In the genomic region with DNA sequence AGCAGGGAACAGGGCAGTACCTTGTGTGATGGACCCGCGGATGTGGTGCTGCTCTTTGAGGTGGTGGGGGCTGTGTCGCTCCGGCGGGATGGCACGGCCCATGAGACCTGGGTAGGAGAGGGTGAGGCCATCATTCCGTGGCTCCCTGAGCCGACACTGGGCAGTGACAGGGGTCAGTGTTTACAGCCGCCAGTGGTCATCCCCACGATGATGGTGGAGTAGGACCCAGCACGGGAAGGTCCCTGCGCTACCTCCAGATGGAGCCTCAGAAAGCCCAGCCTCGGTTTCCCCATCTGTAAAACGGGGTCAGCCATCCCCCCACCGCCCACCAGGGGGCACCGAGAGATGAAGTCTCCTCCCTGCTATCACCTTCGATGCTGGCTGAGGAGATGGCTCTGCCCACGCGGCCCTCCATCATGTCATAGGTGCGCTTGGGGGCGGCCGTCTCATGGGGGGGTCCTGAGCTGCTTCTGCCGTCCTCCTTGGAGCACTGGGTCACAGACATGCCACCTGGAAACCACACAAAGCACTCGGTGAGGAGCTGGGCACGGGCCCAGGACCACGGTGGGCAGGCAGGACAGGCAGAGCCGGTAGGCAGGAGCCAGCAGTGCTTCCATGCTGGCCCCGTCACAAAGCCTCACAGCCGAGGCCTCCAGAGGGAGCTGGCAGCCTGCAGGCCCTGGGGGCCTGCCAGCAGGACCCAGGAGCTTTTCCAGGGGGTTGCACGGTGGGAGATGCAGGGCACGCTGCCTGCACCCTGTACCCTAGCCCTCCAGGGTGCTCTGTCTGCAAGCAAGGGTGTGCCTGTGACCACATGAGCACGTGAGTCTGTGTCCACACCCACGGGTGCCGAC, we compare ENCODE assay signal across 8 cellular contexts.
A peak's percentile ranks its signal among the peaks of the same experiment; 100 is the strongest.
DNase-seq lines count a peak whose midpoint lies in the region; ATAC-seq and TF ChIP-seq lines count a peak whose summit lies in the region.

No MANE protein-coding gene starts in this region.

- H3K36me3 Mint-ChIP-seq in stimulated activated naive B cell treated with anti-CD40 and anti-IgM and Interleukin-4, amounts not matched to agents 10 μg/mL and 1 μg/mL and 100 μg/mL, for 72 hours, result peaks cover 51 to 64% of the 10 kb centered on the region in 2 donors

- no peak overlapping the region for H3K4me3 ChIP-seq in foreskin fibroblast (ENCODE audit: low read depth in 1 of 2, low read length in 2 of 2)

- no peak for ATAC-seq in stimulated activated naive B cell treated with anti-CD40 and anti-IgM and Interleukin-4, amounts not matched to agents 10 μg/mL and 1 μg/mL and 100 μg/mL, for 72 hours (replicated peaks)
- ATAC-seq in HG02588 (IDR thresholded peaks at IDR 0.05; ENCODE audit: unreplicated experiment) (no peak), HG03135 (IDR thresholded peaks at IDR 0.05; ENCODE audit: unreplicated experiment) (no peak)

- DNase-seq in DMS53 (lab: John Stamatoyannopoulos, UW) (peak; percentile 23), DMS53 treated with DMSO at 0.1 percent for 48 hours (lab: John Stamatoyannopoulos, UW; ENCODE audit: unreplicated experiment) (no peak), foreskin fibroblast (no peak), dedifferentiated amniotic fluid mesenchymal stem cell (ENCODE audit: extremely low spot score) (no peak)
- DNase-seq in activated CD4-positive, alpha-beta T cell treated with anti-CD3 and anti-CD28 coated beads, Interleukin-2, amount 50 U/mL, for 1 hour, result peak; percentile 37
- DNase-seq in stimulated activated naive B cell treated with anti-CD40 and anti-IgM and Interleukin-4, amounts not matched to agents 10 μg/mL and 1 μg/mL and 100 μg/mL, for 72 hours, result no peak

- H3K9me3 Mint-ChIP-seq in stimulated activated naive B cell treated with anti-CD40 and anti-IgM and Interleukin-4, amounts not matched to agents 10 μg/mL and 1 μg/mL and 100 μg/mL, for 72 hours, result no peaks in the 10 kb centered on the region

- peak; percentile 45 for TF ChIP-seq CTCF in foreskin fibroblast (IDR thresholded peaks at IDR 0.05; ENCODE audit: low read depth, low read length)

- no peaks in the 10 kb centered on the region for H3K27me3 Mint-ChIP-seq in stimulated activated naive B cell treated with anti-CD40 and anti-IgM and Interleukin-4, amounts not matched to agents 10 μg/mL and 1 μg/mL and 100 μg/mL, for 72 hours

- H3K4me3 Mint-ChIP-seq in stimulated activated naive B cell treated with anti-CD40 and anti-IgM and Interleukin-4, amounts not matched to agents 10 μg/mL and 1 μg/mL and 100 μg/mL, for 72 hours, result no peak overlapping the region

- no peaks in the 10 kb centered on the region for H3K4me1 Mint-ChIP-seq in stimulated activated naive B cell treated with anti-CD40 and anti-IgM and Interleukin-4, amounts not matched to agents 10 μg/mL and 1 μg/mL and 100 μg/mL, for 72 hours

- peak overlapping the region; percentile 62 for H3K27ac Mint-ChIP-seq in stimulated activated naive B cell treated with anti-CD40 and anti-IgM and Interleukin-4, amounts not matched to agents 10 μg/mL and 1 μg/mL and 100 μg/mL, for 72 hours

Comparison
In these comparisons a context has a peak if more than half of its experiments do, and no peak if none do; other contexts are left out.
1. DNase-seq: peak in DMS53 (single experiment) and activated CD4-positive, alpha-beta T cell treated with anti-CD3 and anti-CD28 coated beads, Interleukin-2, amount 50 U/mL, for 1 hour (single experiment); none in DMS53 treated with DMSO at 0.1 percent for 48 hours (single experiment), foreskin fibroblast (0 of 2), stimulated activated naive B cell treated with anti-CD40 and anti-IgM and Interleukin-4, amounts not matched to agents 10 μg/mL and 1 μg/mL and 100 μg/mL, for 72 hours (single experiment) and dedifferentiated amniotic fluid mesenchymal stem cell (single experiment).